1 cellular context compared by ENCODE assay signal in the genomic region with DNA sequence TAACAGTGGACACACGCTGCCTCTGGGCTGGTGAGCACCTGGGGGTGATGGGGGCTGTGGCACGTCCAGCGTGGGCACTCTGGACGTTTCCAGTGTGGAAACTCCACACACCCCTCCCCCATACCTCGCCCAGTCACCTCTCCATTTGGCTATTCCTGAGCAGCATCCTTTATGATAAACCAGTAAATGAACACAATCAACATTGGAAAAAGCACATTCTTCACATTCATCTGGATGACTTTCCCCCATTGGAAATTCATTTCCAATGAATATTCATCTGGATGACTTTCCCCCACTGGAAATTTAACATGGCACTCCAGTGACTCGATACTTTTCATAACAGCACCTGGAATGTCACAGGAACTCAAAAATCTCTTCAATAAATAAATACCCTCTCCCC.
TF ChIP-seq lines count a peak whose summit lies in the region.

No MANE protein-coding gene starts in this region.

TF ChIP-seq in GM23338, 12 proteins besides CTCF, POLR2A, EP300 and RAD21 (continued from another document):
- TF ChIP-seq EZH2 (IDR thresholded peaks at IDR 0.05; ENCODE audit: low read depth, unreplicated experiment): no peak
TF ChIP-seq in GM23338: peak in this region for 0.
